1 cellular context compared by ENCODE assay signal in the genomic region with DNA sequence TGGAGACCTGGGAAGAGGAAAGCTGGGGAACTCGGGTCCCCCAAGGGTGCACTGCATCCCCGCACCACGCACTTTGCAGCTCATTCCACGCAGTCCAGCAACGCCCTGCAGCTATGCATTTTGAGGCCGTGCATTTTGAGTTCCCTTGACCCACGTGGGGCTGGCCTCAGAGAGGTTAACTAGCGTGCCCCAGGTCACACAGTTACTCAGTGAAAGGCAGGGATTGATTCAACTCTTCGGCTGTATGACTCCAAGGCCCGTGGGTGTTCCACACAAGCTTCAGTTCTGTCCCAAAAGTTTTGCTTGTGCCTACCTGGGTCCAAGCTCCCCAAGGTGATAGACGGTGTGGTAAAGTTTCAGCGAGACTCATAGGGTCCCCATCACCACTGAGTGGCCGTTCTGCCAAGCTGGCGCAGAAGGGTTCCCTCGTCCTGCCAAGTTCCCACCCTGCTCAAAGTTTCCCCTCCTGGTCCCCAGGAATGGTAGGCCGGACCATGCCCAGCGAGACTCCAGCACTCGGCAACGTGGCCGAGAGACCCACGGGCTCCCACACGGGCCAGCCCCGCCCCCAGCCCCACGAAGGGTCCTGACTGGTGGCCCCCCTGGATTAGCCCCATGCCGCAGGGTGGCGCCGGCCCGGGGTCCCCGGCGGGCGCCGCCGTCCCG.
TF ChIP-seq lines count a peak whose summit lies in the region.

No MANE protein-coding gene starts in this region.

TF ChIP-seq in HEK293, 187 proteins besides CTCF, POLR2A, EP300 and RAD21 (continued from another document):
- TF ChIP-seq, protein P1, sequence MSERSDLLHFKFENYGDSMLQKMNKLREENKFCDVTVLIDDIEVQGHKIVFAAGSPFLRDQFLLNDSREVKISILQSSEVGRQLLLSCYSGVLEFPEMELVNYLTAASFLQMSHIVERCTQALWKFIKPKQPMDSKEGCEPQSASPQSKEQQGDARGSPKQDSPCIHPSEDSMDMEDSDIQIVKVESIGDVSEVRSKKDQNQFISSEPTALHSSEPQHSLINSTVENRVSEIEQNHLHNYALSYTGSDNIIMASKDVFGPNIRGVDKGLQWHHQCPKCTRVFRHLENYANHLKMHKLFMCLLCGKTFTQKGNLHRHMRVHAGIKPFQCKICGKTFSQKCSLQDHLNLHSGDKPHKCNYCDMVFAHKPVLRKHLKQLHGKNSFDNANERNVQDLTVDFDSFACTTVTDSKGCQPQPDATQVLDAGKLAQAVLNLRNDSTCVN (tag by site-specific recombination; optimal IDR thresholded peaks at IDR 0.05) = peak; percentile 28
- no peak for TF ChIP-seq ZNF10 (tag by site-specific recombination; IDR thresholded peaks at IDR 0.05)
- TF ChIP-seq ZNF155 (tag by site-specific recombination; IDR thresholded peaks at IDR 0.05) = no peak
- no peak for TF ChIP-seq ZNF366 (tag by site-specific recombination; conservative IDR thresholded peaks at IDR 0.05)
- no peak for TF ChIP-seq YY1 (tag by site-specific recombination; IDR thresholded peaks at IDR 0.05)
- TF ChIP-seq ZNF473 (tag by site-specific recombination; IDR thresholded peaks at IDR 0.05) = no peak
